ENCODE assay signal across 21 cellular contexts in the genomic region with DNA sequence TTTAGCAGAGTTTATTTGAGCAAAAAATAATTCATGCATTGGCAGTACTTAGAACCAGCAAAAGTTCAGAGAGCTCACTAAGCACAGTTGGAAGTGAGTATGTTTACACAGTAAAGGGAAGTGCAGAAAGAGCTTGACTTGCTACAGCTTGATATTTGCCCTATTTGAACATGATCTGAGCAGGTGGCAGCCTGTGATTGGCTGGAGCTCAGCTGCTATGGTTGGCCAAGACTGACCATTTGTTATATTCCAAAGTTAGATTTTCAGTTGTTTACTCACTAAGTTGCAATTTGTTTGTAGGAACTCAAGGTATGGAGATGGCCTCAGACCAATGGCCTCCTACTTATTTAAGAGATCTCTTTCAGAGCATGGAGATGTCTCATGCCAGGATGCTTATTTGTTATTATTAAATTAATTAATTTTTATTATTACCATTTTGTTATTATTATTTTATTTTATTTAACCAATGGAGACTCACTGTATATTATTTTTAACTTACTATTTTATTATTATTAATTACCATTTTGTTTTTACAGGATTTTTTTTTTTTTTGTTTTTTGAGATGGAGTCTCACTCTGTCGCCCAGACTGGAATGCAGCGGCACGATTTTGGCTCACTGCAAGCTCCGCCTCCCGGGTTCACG. TPM values are rescaled to one million over a fixed set of nuclear protein-coding genes. Genes with fewer than 3 reads are reported as not detected.
DNase-seq lines count a peak whose midpoint lies in the region; FAIRE-seq and TF ChIP-seq lines count a peak whose summit lies in the region.
"Had no signal": no experiment of that assay in that cellular context is flagged by ENCODE, and none has a peak within 500 bp of the region (broad histone marks: within the 10 kb centered on the region; RNA-seq: fewer than 3 reads in every experiment).

No MANE protein-coding gene starts in this region.

- H3K79me2 ChIP-seq in osteoblast (ENCODE audit: insufficient read depth, low read length) (no peaks in the 10 kb centered on the region), PC-9 (ENCODE audit: low read depth) (no peaks in the 10 kb centered on the region)

- H3K9me2 ChIP-seq in PC-9 (ENCODE audit: insufficient read depth) = no peaks in the 10 kb centered on the region

- H4K20me1 ChIP-seq in osteoblast (ENCODE audit: insufficient read depth, low read length) (no peaks in the 10 kb centered on the region), PC-9 (ENCODE audit: insufficient read depth) (no peaks in the 10 kb centered on the region)

- H3K9me3 ChIP-seq in SJCRH30 (replicated peaks) (0 out of 2 replicates have a peak, but pooled peaks cover 3% of the 10 kb centered on the region), osteoblast (ENCODE audit: low read depth, low read length) (no peaks in the 10 kb centered on the region), PC-9 (ENCODE audit: insufficient read depth, low read depth) (no peaks in the 10 kb centered on the region)
- H3K9me3 ChIP-seq: HAP-1 had no signal

- no peak overlapping the region for H2AFZ ChIP-seq in osteoblast (ENCODE audit: low read length)
- H2AFZ ChIP-seq in PC-9 = no peak overlapping the region

- H3K4me3 ChIP-seq in SJCRH30 (no peak overlapping the region), bronchial epithelial cell (ENCODE audit: low read depth, low read length) (no peak overlapping the region), osteoblast (ENCODE audit: insufficient read depth, low read length) (no peak overlapping the region), PC-9 (no peak overlapping the region)
- H3K4me3 ChIP-seq: HAP-1 had no signal

- FAIRE-seq in bronchial epithelial cell (lab: Jason Lieb, UNC) = no peak
- FAIRE-seq: GM12891, GM18507, H54 had no signal

- no TSS peak for BruUV-seq in PC-9 (replicated peaks; lab: Mats Ljungman, UMichigan)

- H3K4me1 ChIP-seq in SJCRH30 (no peaks in the 10 kb centered on the region; the same call in 1 of the 2 replicates), osteoblast (ENCODE audit: insufficient read depth, low read length) (no peaks in the 10 kb centered on the region), PC-9 (replicated peaks; ENCODE audit: insufficient read depth) (no peaks in the 10 kb centered on the region)
- H3K4me1 ChIP-seq: HAP-1 had no signal

- no peak overlapping the region for H3K4me2 ChIP-seq in osteoblast (ENCODE audit: insufficient read depth, low read length)
- H3K4me2 ChIP-seq in PC-9 = no peak overlapping the region

- DNase-seq in NCI-H510A treated with DMSO at 0.1 percent for 48 hours (lab: John Stamatoyannopoulos, UW) (peak; percentile 13), NCI-H510A (lab: John Stamatoyannopoulos, UW) (no peak), SJCRH30 (peak; percentile 49 to 70), bronchial epithelial cell (ENCODE audit: low read depth) (peak; percentile 8), osteoblast (ENCODE audit: insufficient read length, low spot score, missing footprints) (peak; percentile 29), PC-9 (no peak), DMS153 (lab: John Stamatoyannopoulos, UW) (no peak)
- DNase-seq in NK-92 treated with Interleukin-12 subunit alpha and Interleukin-12 subunit beta, amount 100 ng/mL, for 24 hours (lab: John Stamatoyannopoulos, UW) = no peak
- DNase-seq: 8988T; C1 segment of cervical spinal cord; Calu3; CD4-positive, alpha-beta memory T cell; COR-L47; DND-41; GF-D8; GOT3; HFFc6 had no signal

- intact Hi-C loops in PC-9 (cut with micrococcal nuclease; ENCODE audit: unreplicated experiment) = loop anchor here (5.0 kb wide), 2 partner anchors 77 to 322 kb away; no protein-coding TSS in a partner anchor

- TF ChIP-seq CTCF in bronchial epithelial cell (IDR thresholded peaks at IDR 0.05; ENCODE audit: insufficient read depth, low read length, severe bottlenecking) = no peak
- no peak for TF ChIP-seq CTCF in osteoblast (IDR thresholded peaks at IDR 0.05; ENCODE audit: extremely low read depth, low read depth, low read length)
- TF ChIP-seq CTCF in PC-9 (conservative IDR thresholded peaks at IDR 0.05) = no peak

- H3K27ac ChIP-seq in SJCRH30 = no peak overlapping the region
- H3K27ac ChIP-seq in osteoblast (ENCODE audit: low read depth, low read length) = no peak overlapping the region
- H3K27ac ChIP-seq in PC-9 = no peak overlapping the region

- H3K27me3 ChIP-seq in SJCRH30 = peaks cover 17% of the 10 kb centered on the region; the same call in 1 of the 2 replicates
- H3K27me3 ChIP-seq in bronchial epithelial cell (ENCODE audit: control insufficient read depth, insufficient read depth, low read length) = no peaks in the 10 kb centered on the region
- no peaks in the 10 kb centered on the region for H3K27me3 ChIP-seq in osteoblast (ENCODE audit: insufficient read depth, low read length)
- no peaks in the 10 kb centered on the region for H3K27me3 ChIP-seq in PC-9 (ENCODE audit: insufficient read depth, low read depth)

- POLR2A ChIA-PET in PC-9 (lab: Charles Lee; ENCODE audit: unreplicated experiment) = no interaction called here

- CTCF ChIA-PET in PC-9 (lab: Charles Lee) = no interaction called here

- H3K36me3 ChIP-seq in SJCRH30 = no peaks in the 10 kb centered on the region
- H3K36me3 ChIP-seq in bronchial epithelial cell (ENCODE audit: control insufficient read depth, insufficient read depth, low read length) = no peaks in the 10 kb centered on the region
- H3K36me3 ChIP-seq in osteoblast (ENCODE audit: insufficient read depth, low read length) = no peaks in the 10 kb centered on the region
- H3K36me3 ChIP-seq in PC-9 (ENCODE audit: low read depth) = no peaks in the 10 kb centered on the region
- H3K36me3 ChIP-seq: HAP-1 had no signal

- H3F3A ChIP-seq in PC-9 (ENCODE audit: insufficient read depth, low read depth) = no peaks in the 10 kb centered on the region

RNA-seq across cellular contexts. Expression of gene ATP23, which starts 49.0 kb away (rescaled TPM):
- total RNA-seq in SJCRH30 (2014; rRNA removed; shearing (Covaris generic)) = 223 and 224 TPM in 2 replicates
- total RNA-seq in bronchial epithelial cell (6.6 and 10.8 TPM in 2 replicates), osteoblast (5.1 and 6.2 TPM in 2 replicates), PC-9 (2021) (5.1 and 6.5 TPM in 2 replicates)

Comparison
In these comparisons a context has a peak if more than half of its experiments do, and no peak if none do; other contexts are left out.
1. DNase-seq: peak in NCI-H510A treated with DMSO at 0.1 percent for 48 hours (single experiment), SJCRH30 (2 of 2), bronchial epithelial cell (single experiment) and osteoblast (single experiment); none in NCI-H510A (single experiment), PC-9 (0 of 2), NK-92 treated with Interleukin-12 subunit alpha and Interleukin-12 subunit beta, amount 100 ng/mL, for 24 hours (single experiment) and DMS153 (single experiment).
2. RNA of gene ATP23, which starts 49.0 kb away (total RNA-seq): 223 to 224 TPM in SJCRH30; 6.6 to 10.8 TPM in bronchial epithelial cell, 5.1 to 6.5 TPM in PC-9 and 5.1 to 6.2 TPM in osteoblast; every median in the first group is over 10 times any median in the second.